20 cellular contexts compared by ENCODE assay signal in the genomic region with DNA sequence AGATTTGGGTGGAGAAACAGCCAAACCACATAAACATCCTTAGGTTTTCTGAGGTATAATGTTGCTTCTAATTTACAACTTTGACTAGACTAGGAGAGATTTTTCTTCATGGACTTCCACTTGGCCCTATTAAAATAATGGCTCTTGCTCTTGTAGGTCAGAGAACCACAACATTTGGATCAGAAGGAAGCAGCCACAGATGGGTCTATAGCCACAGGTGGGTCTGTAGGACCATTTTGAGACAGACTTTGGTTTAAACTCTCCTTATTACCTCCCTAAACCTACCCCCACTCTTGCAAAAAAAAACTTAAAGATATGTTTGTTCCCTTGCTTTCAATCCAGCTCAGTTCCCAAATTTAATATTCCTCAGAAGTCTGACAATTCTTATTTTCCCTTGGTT.
"Had no signal": no experiment of that assay in that cellular context is flagged by ENCODE, and none has a peak within 500 bp of the region (broad histone marks: within the 10 kb centered on the region; RNA-seq: fewer than 3 reads in every experiment).

No MANE protein-coding gene starts in this region.

- H3K4me2 ChIP-seq: hepatocyte had no signal

- H3K9me3 ChIP-seq: esophagus muscularis mucosa, gastroesophageal sphincter, heart left ventricle, left lung, lower lobe of right lung, mucosa of descending colon had no signal

- H3K27me3 ChIP-seq: esophagus muscularis mucosa, gastroesophageal sphincter, left lung had no signal

- ATAC-seq: foreskin keratinocyte; gastroesophageal sphincter; heart left ventricle; left cardiac atrium; left lung; left ventricle myocardium superior; lower lobe of right lung; mucosa of descending colon; naive thymus-derived CD8-positive, alpha-beta T cell had no signal

- H3K4me1 ChIP-seq: esophagus muscularis mucosa, foreskin keratinocyte, gastroesophageal sphincter, heart left ventricle, left lung, lower lobe of right lung had no signal

- H3K36me3 ChIP-seq: esophagus muscularis mucosa, gastroesophageal sphincter, heart left ventricle, left lung, lower lobe of right lung had no signal

- H3K4me3 ChIP-seq: coronary artery, dorsolateral prefrontal cortex, esophagus muscularis mucosa, gastroesophageal sphincter, heart left ventricle, hepatocyte, left lung, lower lobe of right lung, mucosa of descending colon had no signal

- H3K27ac ChIP-seq: coronary artery, dorsolateral prefrontal cortex, esophagus muscularis mucosa, foreskin keratinocyte, gastroesophageal sphincter, heart left ventricle, hepatocyte, left lung, lower lobe of right lung had no signal

- DNase-seq: dermis blood vessel endothelial cell; dorsolateral prefrontal cortex; effector CD4-positive, alpha-beta T cell; effector memory CD4-positive, alpha-beta T cell; foreskin keratinocyte; heart left ventricle; hypothalamus; immature natural killer cell; left cardiac atrium; left lung; left ventricle myocardium superior; lower lobe of right lung; mesenchymal stem cell; mucosa of descending colon; naive B cell; naive thymus-derived CD8-positive, alpha-beta T cell had no signal
